ENCODE assay signal across 27 cellular contexts in the genomic region with DNA sequence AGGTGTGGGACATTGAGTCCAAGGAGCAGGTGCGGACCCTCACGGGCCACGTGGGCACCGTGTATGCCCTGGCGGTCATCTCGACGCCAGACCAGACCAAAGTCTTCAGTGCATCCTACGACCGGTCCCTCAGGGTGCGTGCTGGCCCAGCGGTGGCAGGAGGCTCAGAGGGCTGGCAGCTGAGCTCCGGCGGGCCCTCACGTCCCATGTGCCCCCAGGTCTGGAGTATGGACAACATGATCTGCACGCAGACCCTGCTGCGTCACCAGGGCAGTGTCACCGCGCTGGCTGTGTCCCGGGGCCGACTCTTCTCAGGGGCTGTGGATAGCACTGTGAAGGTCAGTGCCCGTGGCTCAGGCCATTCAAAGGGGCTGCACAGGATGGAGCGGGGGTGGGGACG. TPM values are rescaled to one million over a fixed set of nuclear protein-coding genes. Genes with fewer than 3 reads are reported as not detected.
A peak's percentile ranks its signal among the peaks of the same experiment; 100 is the strongest.
DNase-seq lines count a peak whose midpoint lies in the region; ATAC-seq, FAIRE-seq and TF ChIP-seq lines count a peak whose summit lies in the region.
"Had no signal": no experiment of that assay in that cellular context is flagged by ENCODE, and none has a peak within 500 bp of the region (broad histone marks: within the 10 kb centered on the region; RNA-seq: fewer than 3 reads in every experiment).

No MANE protein-coding gene starts in this region.

- H3K4me3 Mint-ChIP-seq in MCF 10A (ENCODE audit: unreplicated experiment) = no peak overlapping the region
- H3K4me3 Mint-ChIP-seq: CD14-positive monocyte; CD4-positive, alpha-beta T cell; CD8-positive, alpha-beta memory T cell had no signal

- no peak overlapping the region for H3K27ac Mint-ChIP-seq in MCF 10A (ENCODE audit: low read depth, unreplicated experiment)
- H3K27ac Mint-ChIP-seq: CD4-positive, alpha-beta T cell; CD8-positive, alpha-beta memory T cell had no signal

- no peak for DNase-seq in mammary epithelial cell
- no peak for DNase-seq in MCF 10A (ENCODE audit: unreplicated experiment)
- DNase-seq in RWPE2 (ENCODE audit: low spot score) = no peak
- no peak for DNase-seq in K562 (ENCODE audit: extremely low read depth in 1 of 4, low spot score in 3 of 4)
- no peak for DNase-seq in urothelium cell line (ENCODE audit: low spot score)
- DNase-seq: 8988T; ACHN; AML-193; BE2C; CD4-positive, alpha-beta T cell; CD8-positive, alpha-beta memory T cell; DMS 273 treated with DMSO at 0.1 percent for 48 hours; DMS79; EL; GDM1; GM23248; H7; HCEC 1CT had no signal

- H3K4me2 ChIP-seq in mammary epithelial cell (ENCODE audit: insufficient read depth, low read depth, low read length) (peak overlapping the region; percentile 46), K562 (ENCODE audit: insufficient read depth, low read length) (no peak overlapping the region)
- H3K4me2 ChIP-seq: A549; BLaER1 treated with 17β-estradiol and CSF1 and Interleukin-3, amounts not matched to agents 10 nM and 100 nM had no signal

- no peaks in the 10 kb centered on the region for H3K9me3 Mint-ChIP-seq in MCF 10A (ENCODE audit: unreplicated experiment)
- H3K9me3 Mint-ChIP-seq: CD4-positive, alpha-beta T cell; CD8-positive, alpha-beta memory T cell had no signal

- H3K36me3 Mint-ChIP-seq in MCF 10A (ENCODE audit: insufficient read depth, unreplicated experiment) = peaks cover 47% of the 10 kb centered on the region

- H3K27me3 ChIP-seq in mammary epithelial cell (ENCODE audit: insufficient read depth, low read length) (no peaks in the 10 kb centered on the region), RWPE2 (ENCODE audit: insufficient read depth, poor library complexity, severe bottlenecking) (no peaks in the 10 kb centered on the region), K562 (ENCODE audit: control insufficient read depth in 2 of 2, insufficient read depth in 2 of 2, low read length in 2 of 2) (no peaks in the 10 kb centered on the region)
- H3K27me3 ChIP-seq: BE2C; BLaER1 treated with 17β-estradiol and CSF1 and Interleukin-3, amounts not matched to agents 10 nM and 100 nM had no signal

- no peak for FAIRE-seq in K562 (lab: Jason Lieb, UNC)
- peak; percentile 13 for FAIRE-seq in urothelium cell line (lab: Jason Lieb, UNC)
- FAIRE-seq: A549, D721Med, GM12892, H1 had no signal

- BruUV-seq in mammary epithelial cell (replicated peaks; lab: Mats Ljungman, UMichigan) (no TSS peak), MCF 10A (replicated peaks; lab: Mats Ljungman, UMichigan) (no TSS peak), K562 (replicated peaks; lab: Mats Ljungman, UMichigan) (no TSS peak)

- H3K4me1 ChIP-seq in mammary epithelial cell (ENCODE audit: insufficient read depth, low read length) (peaks cover 17% of the 10 kb centered on the region), RWPE2 (ENCODE audit: insufficient read depth, poor library complexity, severe bottlenecking) (peaks cover 5% of the 10 kb centered on the region), K562 (replicated peaks in 1 of 2; ENCODE audit: control insufficient read depth in 2 of 2, insufficient read depth in 2 of 2, low read length in 2 of 2) (peaks cover 0 to 68% of the 10 kb centered on the region in 2 experiments; a peak in 2 of 5 replicates)
- H3K4me1 ChIP-seq: A549, BE2C had no signal

- H3K9ac ChIP-seq in mammary epithelial cell (ENCODE audit: insufficient read depth, low read length) (no peak overlapping the region), K562 (ENCODE audit: insufficient read depth in 1 of 2, low read depth in 2 of 2, low read length in 2 of 2) (no peak overlapping the region)
- H3K9ac ChIP-seq: BLaER1 treated with 17β-estradiol and CSF1 and Interleukin-3, amounts not matched to agents 10 nM and 100 nM; GM23248 had no signal

- POLR2A ChIA-PET in MCF 10A (lab: Yijun Ruan, JAX) = interaction anchor here (1.5 kb wide), 1 partner anchor 14 kb away, joined by 7 read pairs; no protein-coding TSS in a partner anchor
- POLR2A ChIA-PET in K562 (lab: Yijun Ruan, JAX) = no interaction called here

- no peaks in the 10 kb centered on the region for H3K27me3 Mint-ChIP-seq in MCF 10A (ENCODE audit: insufficient read depth, unreplicated experiment)
- H3K27me3 Mint-ChIP-seq: CD4-positive, alpha-beta T cell; CD8-positive, alpha-beta memory T cell had no signal

- in situ Hi-C loops in mammary epithelial cell (cut with MboI; ENCODE audit: low sequenced_read_pairs in 2 of 2) = no loop called here
- in situ Hi-C loops in K562 (cut with MboI) = no loop called here

- no peaks in the 10 kb centered on the region for H3K4me1 Mint-ChIP-seq in MCF 10A (ENCODE audit: insufficient read depth, unreplicated experiment)
- H3K4me1 Mint-ChIP-seq: CD14-positive monocyte; CD8-positive, alpha-beta memory T cell had no signal

- TF ChIP-seq CTCF in mammary epithelial cell (conservative IDR thresholded peaks at IDR 0.05 in 1 of 2, IDR thresholded peaks at IDR 0.05 in 1 of 2; ENCODE audit: extremely low read depth in 1 of 2, insufficient read depth in 1 of 2, low read depth in 1 of 2, low read length in 2 of 2) = no peak
- TF ChIP-seq CTCF in MCF 10A (IDR thresholded peaks at IDR 0.05; ENCODE audit: unreplicated experiment) = no peak
- no peak for TF ChIP-seq CTCF in RWPE2 (IDR thresholded peaks at IDR 0.05; ENCODE audit: poor library complexity, severe bottlenecking)
- TF ChIP-seq CTCF in K562 (IDR thresholded peaks at IDR 0.05 in 2 of 3, conservative IDR thresholded peaks at IDR 0.05 in 1 of 3; ENCODE audit: insufficient read depth in 2 of 3, low read depth in 1 of 3, low read length in 3 of 3) = no peak

- H3K9me3 ChIP-seq in mammary epithelial cell (replicated peaks; ENCODE audit: insufficient read depth, low read length) (no peaks in the 10 kb centered on the region), RWPE2 (ENCODE audit: severe bottlenecking) (no peaks in the 10 kb centered on the region), K562 (replicated peaks; ENCODE audit: control insufficient read depth, insufficient read depth, low read depth, low read length) (no peaks in the 10 kb centered on the region)
- H3K9me3 ChIP-seq: A549, BE2C had no signal

- CTCF ChIA-PET in mammary epithelial cell (lab: Charles Lee; ENCODE audit: low non-redundant PET) (no interaction called here), MCF 10A (lab: Yijun Ruan, JAX) (no interaction called here), K562 (lab: Yijun Ruan, JAX; ENCODE audit: low intra/inter-chr PET ratio) (no interaction called here)

- intact Hi-C loops in mammary epithelial cell (cut with micrococcal nuclease) = no loop called here
- intact Hi-C loops in MCF 10A (cut with micrococcal nuclease) = no loop called here
- intact Hi-C loops in K562 (cut with micrococcal nuclease) = no loop called here

- ATAC-seq in RWPE2 (ENCODE audit: low read depth) = no peak
- no peak for ATAC-seq in K562
- ATAC-seq in GM21529 (IDR thresholded peaks at IDR 0.05; ENCODE audit: unreplicated experiment) = no peak
- no peak for ATAC-seq in HG02973 (IDR thresholded peaks at IDR 0.05; ENCODE audit: unreplicated experiment)
- no peak for ATAC-seq in GM18517 (IDR thresholded peaks at IDR 0.05; ENCODE audit: unreplicated experiment)
- ATAC-seq: A549 had no signal

- TF ChIP-seq POLR2A in K562 (conservative IDR thresholded peaks at IDR 0.05) = no peak

- H3K4me3 ChIP-seq in mammary epithelial cell (replicated peaks in 1 of 3; ENCODE audit: insufficient read depth in 1 of 3, low read depth in 2 of 3, low read length in 3 of 3) (no peak overlapping the region), RWPE2 (ENCODE audit: severe bottlenecking) (no peak overlapping the region), K562 (no peak overlapping the region)
- H3K4me3 ChIP-seq: A549; BLaER1 treated with 17β-estradiol and CSF1 and Interleukin-3, amounts not matched to agents 10 nM and 100 nM; GM23248 had no signal

- dilution Hi-C loops in mammary epithelial cell (cut with HindIII; ENCODE audit: low sequenced_read_pairs) = no loop called here

- H3K79me2 ChIP-seq in mammary epithelial cell (ENCODE audit: insufficient read depth, low read length) (peaks cover 5% of the 10 kb centered on the region), K562 (ENCODE audit: control insufficient read depth, insufficient read depth, low read length) (no peaks in the 10 kb centered on the region)

- H4K20me1 ChIP-seq in mammary epithelial cell (ENCODE audit: insufficient read depth, low read length) = no peaks in the 10 kb centered on the region
- no peaks in the 10 kb centered on the region; the same call in 1 of the 2 replicates for H4K20me1 ChIP-seq in K562 (replicated peaks; ENCODE audit: control insufficient read depth, insufficient read depth, low read length)

- TF ChIP-seq RAD21 in K562 (CRISPR knock-in tag; conservative IDR thresholded peaks at IDR 0.05 in 1 of 2, IDR thresholded peaks at IDR 0.05 in 1 of 2) = no peak

- H2AFZ ChIP-seq in mammary epithelial cell (ENCODE audit: low read depth, low read length) (no peak overlapping the region), K562 (ENCODE audit: low read depth, low read length) (no peak overlapping the region)
- H2AFZ ChIP-seq: GM23248 had no signal

- WGBS in mammary epithelial cell (ENCODE audit: low coverage, missing lambda C conversion rate) = 80% methylated on average over 20 of the region's 23 CpGs
- WGBS in K562 (ENCODE audit: insufficient coverage, low coverage, missing lambda C conversion rate) = 97% methylated on average over 11 of the region's 23 CpGs

- TF ChIP-seq EP300 in K562 (IDR thresholded peaks at IDR 0.05; ENCODE audit: low read length) = no peak

- no peaks in the 10 kb centered on the region for H3K9me1 ChIP-seq in K562 (ENCODE audit: control insufficient read depth, insufficient read depth, low read length)

- H3K27ac ChIP-seq in mammary epithelial cell (ENCODE audit: insufficient read depth, low read depth, low read length) (no peak overlapping the region), RWPE2 (ENCODE audit: poor library complexity, severe bottlenecking) (peak overlapping the region; percentile 22), K562 (ENCODE audit: extremely low read depth, low read depth, low read length) (no peak overlapping the region)
- H3K27ac ChIP-seq: A549; BLaER1 treated with 17β-estradiol and CSF1 and Interleukin-3, amounts not matched to agents 10 nM and 100 nM; GM23248 had no signal

- H3K36me3 ChIP-seq in mammary epithelial cell (ENCODE audit: insufficient read depth, low read length) (peaks cover 1% of the 10 kb centered on the region), RWPE2 (ENCODE audit: low read depth) (peaks cover 51% of the 10 kb centered on the region), K562 (ENCODE audit: control insufficient read depth, insufficient read depth, low read length) (peaks cover 62% of the 10 kb centered on the region; the same call in 1 of the 3 replicates)

RNA-seq across cellular contexts. Expression of a gene that starts 20.4 kb away (rescaled TPM):
- total RNA-seq in mammary epithelial cell (1 to 10 TPM in 1 of 2 donors, under 1 TPM in 1; 0.83 to 1.4 TPM), MCF 10A (2022) (0.10 and 0.14 TPM in 2 replicates), K562 (2014; rRNA removed) (1.5 and 2.6 TPM in 2 replicates), K562 (2014; rRNA removed; fragmentation: Illumina TruSeq; extraction: Trizol) (0.10 and 0.15 TPM in 2 replicates), K562 (2015; rRNA removed; fragmentation: Illumina TruSeq; extraction: Trizol) (0.68 and 1.7 TPM in 2 replicates), K562 (2021) (4.5 and 7.0 TPM in 2 replicates)
- polyA plus RNA-seq in mammary epithelial cell (0.09 TPM), K562 (2011; rRNA removed) (0.84 and 1.9 TPM in 2 replicates), K562 (2014; fragmentation: Illumina TruSeq; extraction: Trizol) (0.28 and 0.73 TPM in 2 replicates), K562 (2014; fragmentation: Nextera tagmentation; extraction: Ambion mirVana) (not detected), K562 (2014; rRNA removed) (3.1 and 3.7 TPM in 2 replicates)
- not detected for polyA minus RNA-seq in mammary epithelial cell
- 3.2 and 16.5 TPM in 2 replicates for total RNA-seq in K562 (2011; cell fraction: chromatin; rRNA removed; ENCODE audit: low replicate concordance)
- total RNA-seq in K562 (2011; cell fraction: nucleolus; rRNA removed) = 11.3 and 11.6 TPM in 2 replicates
- 3.2 and 5.9 TPM in 2 replicates for total RNA-seq in K562 (2011; cell fraction: nucleoplasm; rRNA removed)
- polyA plus RNA-seq in K562 (2011; cell fraction: cytosol; rRNA removed) = 1.4 and 1.9 TPM in 2 replicates
- polyA plus RNA-seq in K562 (2011; cell fraction: nucleus; rRNA removed) = 6.6 and 12.7 TPM in 2 replicates
- polyA plus RNA-seq in K562 (2012) = 1.7 and 2.9 TPM in 2 replicates
- polyA minus RNA-seq in K562 (2011; rRNA and poly(A)+ RNA removed) = 0.32 and 0.90 TPM in 2 replicates
- polyA minus RNA-seq in K562 (2011; cell fraction: cytosol; rRNA and poly(A)+ RNA removed) = 1.1 and 1.5 TPM in 2 replicates
- 2.0 and 2.2 TPM in 2 replicates for polyA minus RNA-seq in K562 (2011; cell fraction: nucleus; rRNA and poly(A)+ RNA removed)
- total RNA-seq: GM23248 had no signal
- polyA plus RNA-seq: CD14-positive monocyte; CD8-positive, alpha-beta memory T cell; GM23248 had no signal

RNA-seq across cellular contexts. Expression of a gene that starts 20.5 kb away (rescaled TPM):
- 100 to 1,000 TPM in 1 of 2 donors, 10 to 100 TPM in 1; 47.5 to 110 TPM for total RNA-seq in mammary epithelial cell
- polyA plus RNA-seq in mammary epithelial cell = 65.7 TPM
- polyA minus RNA-seq in mammary epithelial cell = 54.6 TPM
- 87.4 and 98.6 TPM in 2 replicates for total RNA-seq in MCF 10A (2022)
- total RNA-seq in K562 (2011; cell fraction: chromatin; rRNA removed; ENCODE audit: low replicate concordance) = 31.9 and 110 TPM in 2 replicates
- 74.5 and 76.3 TPM in 2 replicates for total RNA-seq in K562 (2011; cell fraction: nucleolus; rRNA removed)
- 45.7 and 51.9 TPM in 2 replicates for total RNA-seq in K562 (2011; cell fraction: nucleoplasm; rRNA removed)
- 55.5 and 79.2 TPM in 2 replicates for total RNA-seq in K562 (2014; rRNA removed)
- total RNA-seq in K562 (2014; rRNA removed; fragmentation: Illumina TruSeq; extraction: Trizol) = 24.3 and 29.9 TPM in 2 replicates
- total RNA-seq in K562 (2015; rRNA removed; fragmentation: Illumina TruSeq; extraction: Trizol) = 42.8 and 45.9 TPM in 2 replicates
- 109 and 113 TPM in 2 replicates for total RNA-seq in K562 (2021)
- 41.6 and 61.6 TPM in 2 replicates for polyA plus RNA-seq in K562 (2011; rRNA removed)
- polyA plus RNA-seq in K562 (2011; cell fraction: cytosol; rRNA removed) = 63.2 and 103 TPM in 2 replicates
- 105 and 141 TPM in 2 replicates for polyA plus RNA-seq in K562 (2011; cell fraction: nucleus; rRNA removed)
- 99.7 and 110 TPM in 2 replicates for polyA plus RNA-seq in K562 (2012)
- 40.8 and 76.8 TPM in 2 replicates for polyA plus RNA-seq in K562 (2014; fragmentation: Illumina TruSeq; extraction: Trizol)
- 1 to 10 TPM; 1.1 to 1.5 TPM for polyA plus RNA-seq in K562 (2014; fragmentation: Nextera tagmentation; extraction: Ambion mirVana)
- 55.5 and 63.3 TPM in 2 replicates for polyA plus RNA-seq in K562 (2014; rRNA removed)
- polyA minus RNA-seq in K562 (2011; rRNA and poly(A)+ RNA removed) = 24.9 and 30.1 TPM in 2 replicates
- 51.2 and 66.0 TPM in 2 replicates for polyA minus RNA-seq in K562 (2011; cell fraction: cytosol; rRNA and poly(A)+ RNA removed)
- 25.8 and 29.9 TPM in 2 replicates for polyA minus RNA-seq in K562 (2011; cell fraction: nucleus; rRNA and poly(A)+ RNA removed)

RNA-seq across cellular contexts. Expression of a gene that starts 27.6 kb away (rescaled TPM):
- total RNA-seq in mammary epithelial cell = 1 to 10 TPM in 1 of 2 donors, under 1 TPM in 1; 0.33 to 1.0 TPM
- 0.80 TPM for polyA plus RNA-seq in mammary epithelial cell
- polyA minus RNA-seq in mammary epithelial cell = 0.21 TPM
- 0.81 and 1.0 TPM in 2 replicates for total RNA-seq in MCF 10A (2022)
- 8.2 and 15.9 TPM in 2 replicates for total RNA-seq in K562 (2011; cell fraction: chromatin; rRNA removed; ENCODE audit: low replicate concordance)
- total RNA-seq in K562 (2011; cell fraction: nucleolus; rRNA removed) = 15.8 and 18.8 TPM in 2 replicates
- total RNA-seq in K562 (2011; cell fraction: nucleoplasm; rRNA removed) = 11.4 and 14.5 TPM in 2 replicates
- 2.9 and 3.5 TPM in 2 replicates for total RNA-seq in K562 (2014; rRNA removed)
- total RNA-seq in K562 (2014; rRNA removed; fragmentation: Illumina TruSeq; extraction: Trizol) = 0.58 and 0.77 TPM in 2 replicates
- 0.94 and 1.8 TPM in 2 replicates for total RNA-seq in K562 (2015; rRNA removed; fragmentation: Illumina TruSeq; extraction: Trizol)
- 3.0 and 3.1 TPM in 2 replicates for total RNA-seq in K562 (2021)
- 5.3 and 13.0 TPM in 2 replicates for polyA plus RNA-seq in K562 (2011; rRNA removed)
- polyA plus RNA-seq in K562 (2011; cell fraction: cytosol; rRNA removed) = 4.8 and 7.7 TPM in 2 replicates
- 65.3 and 85.4 TPM in 2 replicates for polyA plus RNA-seq in K562 (2011; cell fraction: nucleus; rRNA removed)
- 6.6 and 10.4 TPM in 2 replicates for polyA plus RNA-seq in K562 (2012)
- polyA plus RNA-seq in K562 (2014; fragmentation: Illumina TruSeq; extraction: Trizol) = 2.1 and 2.2 TPM in 2 replicates
- polyA plus RNA-seq in K562 (2014; fragmentation: Nextera tagmentation; extraction: Ambion mirVana) = under 1 TPM; 0.25 to 0.63 TPM
- polyA plus RNA-seq in K562 (2014; rRNA removed) = 3.8 and 6.1 TPM in 2 replicates
- 1.2 and 2.2 TPM in 2 replicates for polyA minus RNA-seq in K562 (2011; rRNA and poly(A)+ RNA removed)
- polyA minus RNA-seq in K562 (2011; cell fraction: cytosol; rRNA and poly(A)+ RNA removed) = 1.8 TPM in 1 of 2 replicates, not detected in the other
- 4.6 and 8.0 TPM in 2 replicates for polyA minus RNA-seq in K562 (2011; cell fraction: nucleus; rRNA and poly(A)+ RNA removed)
- total RNA-seq: CD4-positive, alpha-beta T cell; GM23248 had no signal
- polyA plus RNA-seq: CD14-positive monocyte had no signal

RNA-seq across cellular contexts. Expression of a gene that starts 29.2 kb away (rescaled TPM):
- total RNA-seq in mammary epithelial cell (10 to 100 TPM; 39.0 to 55.8 TPM), MCF 10A (2022) (63.4 and 87.6 TPM in 2 replicates), K562 (2014; rRNA removed) (83.0 and 110 TPM in 2 replicates), K562 (2014; rRNA removed; fragmentation: Illumina TruSeq; extraction: Trizol) (2.6 and 4.3 TPM in 2 replicates), K562 (2015; rRNA removed; fragmentation: Illumina TruSeq; extraction: Trizol) (15.7 and 16.0 TPM in 2 replicates), K562 (2021) (79.1 and 85.0 TPM in 2 replicates)
- polyA plus RNA-seq in mammary epithelial cell (68.1 TPM), K562 (2011; rRNA removed) (76.1 and 91.6 TPM in 2 replicates), K562 (2014; fragmentation: Illumina TruSeq; extraction: Trizol) (43.3 and 74.6 TPM in 2 replicates), K562 (2014; fragmentation: Nextera tagmentation; extraction: Ambion mirVana) (1 to 10 TPM; 1.5 to 9.8 TPM), K562 (2014; rRNA removed) (116 TPM in 2 replicates)
- polyA minus RNA-seq in mammary epithelial cell = 45.8 TPM
- total RNA-seq in K562 (2011; cell fraction: chromatin; rRNA removed; ENCODE audit: low replicate concordance) = 73.3 and 236 TPM in 2 replicates
- total RNA-seq in K562 (2011; cell fraction: nucleolus; rRNA removed) = 205 and 257 TPM in 2 replicates
- total RNA-seq in K562 (2011; cell fraction: nucleoplasm; rRNA removed) = 108 and 122 TPM in 2 replicates
- polyA plus RNA-seq in K562 (2011; cell fraction: cytosol; rRNA removed) = 165 and 312 TPM in 2 replicates
- polyA plus RNA-seq in K562 (2011; cell fraction: nucleus; rRNA removed) = 329 and 477 TPM in 2 replicates
- 71.4 and 87.7 TPM in 2 replicates for polyA plus RNA-seq in K562 (2012)
- 19.6 and 40.3 TPM in 2 replicates for polyA minus RNA-seq in K562 (2011; rRNA and poly(A)+ RNA removed)
- 53.2 and 86.4 TPM in 2 replicates for polyA minus RNA-seq in K562 (2011; cell fraction: cytosol; rRNA and poly(A)+ RNA removed)
- 96.5 and 139 TPM in 2 replicates for polyA minus RNA-seq in K562 (2011; cell fraction: nucleus; rRNA and poly(A)+ RNA removed)

RNA-seq across cellular contexts. Expression of a gene that starts 34.6 kb away (rescaled TPM):
- total RNA-seq in mammary epithelial cell (1 to 10 TPM in 1 of 2 donors, under 1 TPM in 1; 0.67 to 4.3 TPM), MCF 10A (2022) (4.6 and 5.2 TPM in 2 replicates), K562 (2014; rRNA removed) (2.9 and 3.5 TPM in 2 replicates), K562 (2014; rRNA removed; fragmentation: Illumina TruSeq; extraction: Trizol) (0.32 and 0.40 TPM in 2 replicates), K562 (2015; rRNA removed; fragmentation: Illumina TruSeq; extraction: Trizol) (3.4 and 4.1 TPM in 2 replicates), K562 (2021) (2.0 and 4.0 TPM in 2 replicates)
- polyA plus RNA-seq in mammary epithelial cell (1.7 TPM), K562 (2011; rRNA removed) (1.8 and 3.2 TPM in 2 replicates), K562 (2014; fragmentation: Illumina TruSeq; extraction: Trizol) (0.49 and 3.8 TPM in 2 replicates), K562 (2014; fragmentation: Nextera tagmentation; extraction: Ambion mirVana) (under 1 TPM in 1 of 2 experiments, not detected in 1; 0.24 TPM), K562 (2014; rRNA removed) (5.1 and 15.1 TPM in 2 replicates)
- not detected for polyA minus RNA-seq in mammary epithelial cell
- total RNA-seq in K562 (2011; cell fraction: chromatin; rRNA removed; ENCODE audit: low replicate concordance) = 10.6 and 42.5 TPM in 2 replicates
- total RNA-seq in K562 (2011; cell fraction: nucleolus; rRNA removed) = 29.7 and 34.7 TPM in 2 replicates
- 10.8 and 18.8 TPM in 2 replicates for total RNA-seq in K562 (2011; cell fraction: nucleoplasm; rRNA removed)
- polyA plus RNA-seq in K562 (2011; cell fraction: cytosol; rRNA removed) = 2.8 and 13.2 TPM in 2 replicates
- 33.5 and 71.7 TPM in 2 replicates for polyA plus RNA-seq in K562 (2011; cell fraction: nucleus; rRNA removed)
- polyA plus RNA-seq in K562 (2012) = 5.8 and 14.0 TPM in 2 replicates
- 0.28 and 0.54 TPM in 2 replicates for polyA minus RNA-seq in K562 (2011; rRNA and poly(A)+ RNA removed)
- 0.57 TPM in 1 of 2 replicates, not detected in the other for polyA minus RNA-seq in K562 (2011; cell fraction: cytosol; rRNA and poly(A)+ RNA removed)
- 3.4 and 6.9 TPM in 2 replicates for polyA minus RNA-seq in K562 (2011; cell fraction: nucleus; rRNA and poly(A)+ RNA removed)
- polyA plus RNA-seq: CD14-positive monocyte had no signal
